ENCODE assay signal across 11 cellular contexts in genomic region chr11:94876222-94876621, GRCh38.
DNase-seq lines count a peak whose midpoint lies in the region; ATAC-seq, FAIRE-seq and TF ChIP-seq lines count a peak whose summit lies in the region.
"Had no signal": no experiment of that assay in that cellular context is flagged by ENCODE, and none has a peak within 500 bp of the region (broad histone marks: within the 10 kb centered on the region; RNA-seq: fewer than 3 reads in every experiment).

No MANE protein-coding gene starts in this region.

- H3K27me3 Mint-ChIP-seq in nephron progenitor cell (ENCODE audit: low read depth, poor library complexity) = no peaks in the 10 kb centered on the region
- H3K27me3 Mint-ChIP-seq: CD4-positive, CD25-positive, alpha-beta regulatory T cell had no signal

- H3K9ac ChIP-seq in HCT116 (ENCODE audit: low read length) (peak overlapping the region; percentile 24; the same call in 1 of the 2 replicates), K562 (ENCODE audit: insufficient read depth in 1 of 2, low read depth in 2 of 2, low read length in 2 of 2) (peak overlapping the region; percentile 19 to 62; a peak in 2 of 4 replicates)

- peak overlapping the region; percentile 86 for H3K27ac ChIP-seq in ACC112 (ENCODE audit: low read depth, low read length)
- H3K27ac ChIP-seq in HCT116 (ENCODE audit: low read depth, low read length) = peak overlapping the region; percentile 34; the same call in 1 of the 2 replicates
- peak overlapping the region; percentile 58; the same call in 2 of the 3 replicates for H3K27ac ChIP-seq in K562 (ENCODE audit: extremely low read depth, low read depth, low read length)
- H3K27ac ChIP-seq in SJCRH30 = no peak overlapping the region

- no peaks in the 10 kb centered on the region for H3K9me2 ChIP-seq in HCT116 (ENCODE audit: insufficient read depth)

- peaks cover 25% of the 10 kb centered on the region; the same call in 1 of the 2 replicates for H3K36me3 ChIP-seq in ACC112 (ENCODE audit: insufficient read depth, low read length)
- H3K36me3 ChIP-seq in HCT116 (ENCODE audit: control insufficient read depth in 1 of 2, insufficient read depth in 2 of 2, low read length in 2 of 2) = no peaks in the 10 kb centered on the region; a peak in 1 of 4 replicates
- H3K36me3 ChIP-seq in K562 (ENCODE audit: control insufficient read depth, insufficient read depth, low read length) = peaks cover 42% of the 10 kb centered on the region; the same call in 2 of the 3 replicates
- H3K36me3 ChIP-seq in SJCRH30 = peaks cover 26% of the 10 kb centered on the region

- peaks cover 64% of the 10 kb centered on the region for H3K36me3 Mint-ChIP-seq in nephron progenitor cell (ENCODE audit: low read depth)
- H3K36me3 Mint-ChIP-seq: CD4-positive, CD25-positive, alpha-beta regulatory T cell had no signal

- no peaks in the 10 kb centered on the region for H3K9me1 ChIP-seq in K562 (ENCODE audit: control insufficient read depth, insufficient read depth, low read length)

- H3K27me3 ChIP-seq in ACC112 (ENCODE audit: insufficient read depth, low read length) = no peaks in the 10 kb centered on the region
- no peaks in the 10 kb centered on the region for H3K27me3 ChIP-seq in HCT116 (ENCODE audit: insufficient read depth, low read length)
- peaks cover 0 to 8% of the 10 kb centered on the region in 2 experiments; a peak in 2 of 5 replicates for H3K27me3 ChIP-seq in K562 (ENCODE audit: control insufficient read depth in 2 of 2, insufficient read depth in 2 of 2, low read length in 2 of 2)
- no peaks in the 10 kb centered on the region for H3K27me3 ChIP-seq in SJCRH30

- no peaks in the 10 kb centered on the region for H3K79me2 ChIP-seq in ACC112 (ENCODE audit: control insufficient read depth, insufficient read depth, low read length, unreplicated experiment)
- H3K79me2 ChIP-seq in HCT116 (ENCODE audit: insufficient read depth, low read length) = no peaks in the 10 kb centered on the region
- H3K79me2 ChIP-seq in K562 (ENCODE audit: control insufficient read depth, insufficient read depth, low read length) = no peaks in the 10 kb centered on the region

- no TSS peak for BruUV-seq in HCT116 (replicated peaks; lab: Mats Ljungman, UMichigan)
- BruUV-seq in K562 (replicated peaks; lab: Mats Ljungman, UMichigan) = no TSS peak

- intact Hi-C loops in HCT116 (cut with micrococcal nuclease) = loop anchor here (5.0 kb wide), 1 partner anchor 84 kb away; no protein-coding TSS in a partner anchor
- intact Hi-C loops in K562 (cut with micrococcal nuclease) = no loop called here

- CTCF ChIA-PET in HCT116 (lab: Charles Lee) = interaction anchor here (0.8 to 1.0 kb wide), 2 partner anchors 22 to 88 kb away, joined by 3 to 4 read pairs; no protein-coding TSS in a partner anchor
- CTCF ChIA-PET in K562 (lab: Yijun Ruan, JAX; ENCODE audit: low intra/inter-chr PET ratio) = no interaction called here

- in situ Hi-C loops in K562 (cut with MboI) = no loop called here

- no peaks in the 10 kb centered on the region for H3K9me3 Mint-ChIP-seq in nephron progenitor cell

- no peak for FAIRE-seq in K562 (lab: Jason Lieb, UNC)
- FAIRE-seq in frontal cortex (lab: Jason Lieb, UNC) = no peak
- no peak for FAIRE-seq in H54 (lab: Jason Lieb, UNC)

- H3K4me1 ChIP-seq in ACC112 (ENCODE audit: control insufficient read depth, insufficient read depth, low read length, unreplicated experiment) = peaks cover 23% of the 10 kb centered on the region
- peaks cover 16 to 48% of the 10 kb centered on the region in 2 experiments for H3K4me1 ChIP-seq in HCT116 (ENCODE audit: control insufficient read depth in 1 of 2, insufficient read depth in 2 of 2, low read length in 2 of 2)
- H3K4me1 ChIP-seq in K562 (replicated peaks in 1 of 2; ENCODE audit: control insufficient read depth in 2 of 2, insufficient read depth in 2 of 2, low read length in 2 of 2) = peaks cover 3 to 21% of the 10 kb centered on the region in 2 experiments; a peak in 4 of 5 replicates
- H3K4me1 ChIP-seq in SJCRH30 = peaks cover 3% of the 10 kb centered on the region; the same call in 1 of the 2 replicates

- H3K4me3 ChIP-seq in ACC112 (ENCODE audit: low read depth, low read length) (peak overlapping the region; percentile 4; the same call in 1 of the 2 replicates), HCT116 (replicated peaks in 1 of 2; ENCODE audit: low read depth in 1 of 2, low read length in 2 of 2) (no peak overlapping the region), K562 (no peak overlapping the region), SJCRH30 (no peak overlapping the region)

- no peak overlapping the region for H2AFZ ChIP-seq in ACC112 (ENCODE audit: low read length, unreplicated experiment)
- H2AFZ ChIP-seq in HCT116 (ENCODE audit: low read depth, low read length, poor library complexity, severe bottlenecking) = no peak overlapping the region
- peak overlapping the region; percentile 46; the same call in 1 of the 2 replicates for H2AFZ ChIP-seq in K562 (ENCODE audit: low read depth, low read length)

- 58% methylated on average over 8 of the region's 8 CpGs for WGBS in K562 (ENCODE audit: insufficient coverage, low coverage, missing lambda C conversion rate)

- TF ChIP-seq RAD21 in HCT116 (IDR thresholded peaks at IDR 0.05; ENCODE audit: low read depth) (no peak), K562 (CRISPR knock-in tag; conservative IDR thresholded peaks at IDR 0.05 in 1 of 2, IDR thresholded peaks at IDR 0.05 in 1 of 2) (no peak)

- no peak for TF ChIP-seq CTCF in HCT116 (IDR thresholded peaks at IDR 0.05 in 2 of 3, conservative IDR thresholded peaks at IDR 0.05 in 1 of 3; ENCODE audit: borderline replicate concordance in 1 of 3, insufficient read depth in 1 of 3, low read depth in 2 of 3, low read length in 2 of 3)
- TF ChIP-seq CTCF in K562 (IDR thresholded peaks at IDR 0.05 in 2 of 3, conservative IDR thresholded peaks at IDR 0.05 in 1 of 3; ENCODE audit: insufficient read depth in 2 of 3, low read depth in 1 of 3, low read length in 3 of 3) = no peak
- no peak for TF ChIP-seq CTCF in nephron progenitor cell (IDR thresholded peaks at IDR 0.05)

- POLR2A ChIA-PET in HCT116 (lab: Charles Lee) = no interaction called here
- POLR2A ChIA-PET in K562 (lab: Yijun Ruan, JAX) = interaction anchor here (1.6 kb wide), 1 partner anchor 13 kb away, joined by 3 read pairs; no protein-coding TSS in a partner anchor

- RAD21 ChIA-PET in HCT116 (lab: Charles Lee; ENCODE audit: low non-redundant PET in 1 of 2, low total read pairs in 2 of 2, uncharacterized antibody in 2 of 2, unreplicated experiment in 2 of 2) = no interaction called here

- TF ChIP-seq POLR2A in HCT116 (IDR thresholded peaks at IDR 0.05; ENCODE audit: borderline replicate concordance, extremely low read depth, insufficient read depth, insufficient read length) (no peak), K562 (conservative IDR thresholded peaks at IDR 0.05) (no peak), H54 (IDR thresholded peaks at IDR 0.05; ENCODE audit: low read depth, low read length) (no peak)

- H3K4me3 Mint-ChIP-seq in nephron progenitor cell = no peak overlapping the region
- H3K4me3 Mint-ChIP-seq: CD4-positive, CD25-positive, alpha-beta regulatory T cell had no signal

- peak overlapping the region; percentile 39 for H3K27ac Mint-ChIP-seq in nephron progenitor cell

- H3K4me1 Mint-ChIP-seq in nephron progenitor cell = peaks cover 29% of the 10 kb centered on the region

- TF ChIP-seq EP300 in K562 (IDR thresholded peaks at IDR 0.05; ENCODE audit: low read length) = no peak

- DNase-seq in HCT116 (ENCODE audit: low read depth, low spot score) (no peak), K562 (ENCODE audit: extremely low read depth in 1 of 4, low spot score in 3 of 4) (no peak), nephron progenitor cell (no peak), NCI-H2081 (lab: John Stamatoyannopoulos, UW) (no peak), SJCRH30 (no peak), frontal cortex (ENCODE audit: low spot score in 2 of 2) (no peak), H54 (ENCODE audit: insufficient read length, low spot score) (no peak)
- DNase-seq: glutamatergic neuron, NCI-H2081 treated with DMSO at 0.1 percent for 48 hours had no signal

- H3K4me2 ChIP-seq in HCT116 (ENCODE audit: low read length) = peak overlapping the region; percentile 57
- peak overlapping the region; percentile 26; the same call in 1 of the 2 replicates for H3K4me2 ChIP-seq in K562 (ENCODE audit: insufficient read depth, low read length)

- H3K9me3 ChIP-seq in HCT116 (ENCODE audit: control insufficient read depth in 1 of 2, insufficient read depth in 1 of 2, low read depth in 1 of 2, low read length in 2 of 2) = no peaks in the 10 kb centered on the region
- no peaks in the 10 kb centered on the region for H3K9me3 ChIP-seq in K562 (replicated peaks; ENCODE audit: control insufficient read depth, insufficient read depth, low read depth, low read length)
- H3K9me3 ChIP-seq in SJCRH30 (replicated peaks) = no peaks in the 10 kb centered on the region

- H4K20me1 ChIP-seq in HCT116 (ENCODE audit: insufficient read depth) (no peaks in the 10 kb centered on the region), K562 (replicated peaks; ENCODE audit: control insufficient read depth, insufficient read depth, low read length) (no peaks in the 10 kb centered on the region)

- peak; percentile 46 for ATAC-seq in HCT116
- no peak for ATAC-seq in K562

TF ChIP-seq in HCT116, 20 proteins besides CTCF, POLR2A, EP300 and RAD21 (continues in another document):
- no peak for TF ChIP-seq CEBPB (IDR thresholded peaks at IDR 0.05; ENCODE audit: low read depth)
- no peak for TF ChIP-seq YY1 (IDR thresholded peaks at IDR 0.05; ENCODE audit: extremely low read depth, insufficient replicate concordance, low read depth, low read length)
- no peak for TF ChIP-seq SP1 (IDR thresholded peaks at IDR 0.05; ENCODE audit: low read depth)
- no peak for TF ChIP-seq SRF (IDR thresholded peaks at IDR 0.05; ENCODE audit: low read depth)
- TF ChIP-seq EZH2phosphoT487 (IDR thresholded peaks at IDR 0.05; ENCODE audit: borderline replicate concordance) = no peak
- TF ChIP-seq JUND (IDR thresholded peaks at IDR 0.05) = no peak
- no peak for TF ChIP-seq EZH2 (IDR thresholded peaks at IDR 0.05)

TF ChIP-seq in K562, 482 proteins besides CTCF, POLR2A, EP300 and RAD21 (continues in another document):
- TF ChIP-seq ZKSCAN8 (CRISPR knock-in tag; IDR thresholded peaks at IDR 0.05) (no peak), RFX5 (IDR thresholded peaks at IDR 0.05; ENCODE audit: low read depth, low read length) (no peak), ZNF584 (CRISPR knock-in tag; IDR thresholded peaks at IDR 0.05; ENCODE audit: low read depth) (0 out of 2 replicates have a peak, but pooled peaks have one; percentile 19), NFIC (IDR thresholded peaks at IDR 0.05) (no peak)
